Comparison of ENCODE assay signal across 18 cellular contexts in genomic region chr1:147769107-147769506, GRCh38. TPM values are rescaled to one million over a fixed set of nuclear protein-coding genes. Genes with fewer than 3 reads are reported as not detected.
"Had no signal": no experiment of that assay in that cellular context is flagged by ENCODE, and none has a peak within 500 bp of the region (broad histone marks: within the 10 kb centered on the region; RNA-seq: fewer than 3 reads in every experiment).

No MANE protein-coding gene starts in this region.

- H3K4me2 ChIP-seq: SK-N-SH had no signal

- H3K9me3 Mint-ChIP-seq: activated naive CD4-positive, alpha-beta T cell treated with anti-CD3 and anti-CD28 coated beads for 36 hours; nephron; T-cell; type B pancreatic cell had no signal

- H3K4me1 Mint-ChIP-seq: activated CD4-positive, alpha-beta T cell treated with anti-CD3 and anti-CD28 coated beads, Interleukin-2, amount 10 ng/mL, durations not matched to agents 7 days and 5 days had no signal

- H3K9me3 ChIP-seq: SK-N-SH had no signal

- H3K9ac ChIP-seq: SK-N-SH had no signal

- FAIRE-seq: small intestine had no signal

- H3K36me3 Mint-ChIP-seq: T-cell, type B pancreatic cell had no signal

- H3K27ac Mint-ChIP-seq: activated CD4-positive, alpha-beta T cell treated with anti-CD3 and anti-CD28 coated beads, Interleukin-2, amount 10 ng/mL, durations not matched to agents 7 days and 5 days; activated naive CD4-positive, alpha-beta T cell treated with anti-CD3 and anti-CD28 coated beads for 36 hours; T-cell; type B pancreatic cell had no signal

- H3K4me3 Mint-ChIP-seq: activated CD4-positive, alpha-beta T cell treated with anti-CD3 and anti-CD28 coated beads, Interleukin-2, amount 10 ng/mL, durations not matched to agents 7 days and 5 days; activated naive CD4-positive, alpha-beta T cell treated with anti-CD3 and anti-CD28 coated beads for 36 hours; T-cell; type B pancreatic cell had no signal

- ATAC-seq: T-cell had no signal

- H3K27ac ChIP-seq: epithelial cell of prostate had no signal

- DNase-seq: activated CD4-positive, alpha-beta T cell treated with anti-CD3 and anti-CD28 coated beads, Interleukin-2, amount 10 ng/mL, durations not matched to agents 7 days and 5 days; activated naive CD4-positive, alpha-beta T cell treated with anti-CD3 and anti-CD28 coated beads for 36 hours; central memory CD4-positive, alpha-beta T cell; effector memory CD4-positive, alpha-beta T cell; nucleus accumbens; posterior cingulate gyrus; retina; SK-N-SH; small intestine; stimulated activated CD4-positive, alpha-beta T cell treated with anti-CD3 and anti-CD28 coated beads, Interleukin-4, amount 100 ng/mL, for 24 hours; stimulated activated naive CD4-positive, alpha-beta T cell; substantia nigra; T-cell; T-helper 9 cell had no signal

RNA-seq across cellular contexts. Expression of gene GJA5, which starts 8.7 kb away (rescaled TPM):
- total RNA-seq: activated CD4-positive, alpha-beta T cell treated with anti-CD3 and anti-CD28 coated beads, Interleukin-2, amount 10 ng/mL, durations not matched to agents 7 days and 5 days; activated CD8-positive, alpha-beta memory T cell treated with anti-CD3 and anti-CD28 coated beads for 36 hours; activated naive CD4-positive, alpha-beta T cell treated with anti-CD3 and anti-CD28 coated beads for 36 hours; T-cell had no signal
- polyA plus RNA-seq: SK-N-SH had no signal
